In genomic region chr9:31519826-31520225, GRCh38 we compare ENCODE assay signal across 1 cellular context.
TF ChIP-seq lines count a peak whose summit lies in the region.

No MANE protein-coding gene starts in this region.

TF ChIP-seq in SK-N-SH, 30 proteins besides CTCF, POLR2A, EP300 and RAD21 (continued from another document):
- TF ChIP-seq, protein P1, sequence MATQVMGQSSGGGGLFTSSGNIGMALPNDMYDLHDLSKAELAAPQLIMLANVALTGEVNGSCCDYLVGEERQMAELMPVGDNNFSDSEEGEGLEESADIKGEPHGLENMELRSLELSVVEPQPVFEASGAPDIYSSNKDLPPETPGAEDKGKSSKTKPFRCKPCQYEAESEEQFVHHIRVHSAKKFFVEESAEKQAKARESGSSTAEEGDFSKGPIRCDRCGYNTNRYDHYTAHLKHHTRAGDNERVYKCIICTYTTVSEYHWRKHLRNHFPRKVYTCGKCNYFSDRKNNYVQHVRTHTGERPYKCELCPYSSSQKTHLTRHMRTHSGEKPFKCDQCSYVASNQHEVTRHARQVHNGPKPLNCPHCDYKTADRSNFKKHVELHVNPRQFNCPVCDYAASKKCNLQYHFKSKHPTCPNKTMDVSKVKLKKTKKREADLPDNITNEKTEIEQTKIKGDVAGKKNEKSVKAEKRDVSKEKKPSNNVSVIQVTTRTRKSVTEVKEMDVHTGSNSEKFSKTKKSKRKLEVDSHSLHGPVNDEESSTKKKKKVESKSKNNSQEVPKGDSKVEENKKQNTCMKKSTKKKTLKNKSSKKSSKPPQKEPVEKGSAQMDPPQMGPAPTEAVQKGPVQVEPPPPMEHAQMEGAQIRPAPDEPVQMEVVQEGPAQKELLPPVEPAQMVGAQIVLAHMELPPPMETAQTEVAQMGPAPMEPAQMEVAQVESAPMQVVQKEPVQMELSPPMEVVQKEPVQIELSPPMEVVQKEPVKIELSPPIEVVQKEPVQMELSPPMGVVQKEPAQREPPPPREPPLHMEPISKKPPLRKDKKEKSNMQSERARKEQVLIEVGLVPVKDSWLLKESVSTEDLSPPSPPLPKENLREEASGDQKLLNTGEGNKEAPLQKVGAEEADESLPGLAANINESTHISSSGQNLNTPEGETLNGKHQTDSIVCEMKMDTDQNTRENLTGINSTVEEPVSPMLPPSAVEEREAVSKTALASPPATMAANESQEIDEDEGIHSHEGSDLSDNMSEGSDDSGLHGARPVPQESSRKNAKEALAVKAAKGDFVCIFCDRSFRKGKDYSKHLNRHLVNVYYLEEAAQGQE (IDR thresholded peaks at IDR 0.05; ENCODE audit: low read depth, low read length) = no peak
- TF ChIP-seq ELF1 (IDR thresholded peaks at IDR 0.05) (no peak), FOSL2 (IDR thresholded peaks at IDR 0.05; ENCODE audit: borderline replicate concordance, low read depth) (no peak), FOXJ3 (CRISPR knock-in tag; IDR thresholded peaks at IDR 0.05) (no peak), YY1 (IDR thresholded peaks at IDR 0.05; ENCODE audit: low read depth) (no peak)
